In genomic region chr3:128584412-128585020, GRCh38 we compare ENCODE assay signal across 8 cellular contexts.
A peak's percentile ranks its signal among the peaks of the same experiment; 100 is the strongest.
DNase-seq lines count a peak whose midpoint lies in the region; TF ChIP-seq lines count a peak whose summit lies in the region.

No MANE protein-coding gene starts in this region.

- H3K27ac ChIP-seq in SK-N-SH (ENCODE audit: low read depth in 2 of 2, low read length in 1 of 2), result peak overlapping the region in 1 of 2 experiments; percentile 43; a peak in 2 of 4 replicates

- H3K36me3 ChIP-seq in SK-N-SH (replicated peaks in 1 of 2; ENCODE audit: control insufficient read depth in 1 of 2, insufficient read depth in 2 of 2, low read length in 1 of 2), result no peaks in the 10 kb centered on the region

- TF ChIP-seq EP300 in SK-N-SH (IDR thresholded peaks at IDR 0.05; ENCODE audit: borderline replicate concordance in 1 of 2, low read depth in 1 of 2, low read length in 1 of 2), result no peak; a peak in 1 of 4 replicates

- no peak overlapping the region for H3K9ac ChIP-seq in SK-N-SH

- H3K4me3 ChIP-seq in SK-N-SH (ENCODE audit: low read depth in 2 of 2, low read length in 1 of 2), result no peak overlapping the region

- TF ChIP-seq CTCF in SK-N-SH (IDR thresholded peaks at IDR 0.05), result peak; percentile 82

- POLR2A ChIA-PET in SK-N-SH (lab: Yijun Ruan, JAX), result interaction anchor here (0.7 to 1.4 kb wide), 6 partner anchors 89 to 175 kb away, joined by 3 to 9 read pairs (median 4); partner anchors contain the start of gene GATA2

- WGBS in SK-N-SH (ENCODE audit: low lambda C conversion rate), result 46% methylated on average over 5 of the region's 13 CpGs

- no peaks in the 10 kb centered on the region for H3K79me2 ChIP-seq in SK-N-SH (ENCODE audit: insufficient read depth)

- H3K4me2 ChIP-seq in SK-N-SH, result no peak overlapping the region

- TF ChIP-seq RAD21 in SK-N-SH (IDR thresholded peaks at IDR 0.05; ENCODE audit: low read length), result peak; percentile 99

- H3F3A ChIP-seq in SK-N-SH (replicated peaks; ENCODE audit: insufficient read depth), result no peaks in the 10 kb centered on the region

- no peaks in the 10 kb centered on the region for H3K9me2 ChIP-seq in SK-N-SH

- CTCF ChIA-PET in SK-N-SH (lab: Yijun Ruan, JAX), result interaction anchor here (0.5 to 4.0 kb wide), 66 partner anchors 9 to 528 kb away, joined by 3 to 38 read pairs (median 4); partner anchors contain the start of gene GATA2

- H2AFZ ChIP-seq in SK-N-SH (ENCODE audit: low read depth), result no peak overlapping the region

- H3K9me3 ChIP-seq in SK-N-SH, result no peaks in the 10 kb centered on the region

- H4K20me1 ChIP-seq in SK-N-SH (ENCODE audit: insufficient read depth), result no peaks in the 10 kb centered on the region

- peaks cover 0 to 10% of the 10 kb centered on the region in 2 experiments; a peak in 1 of 4 replicates for H3K4me1 ChIP-seq in SK-N-SH (ENCODE audit: control insufficient read depth in 1 of 2, insufficient read depth in 2 of 2, low read depth in 1 of 2, low read length in 1 of 2)

- H3K27me3 ChIP-seq in SK-N-SH (ENCODE audit: insufficient read depth), result no peaks in the 10 kb centered on the region

- peak; percentile 21 for DNase-seq in activated T-cell treated with anti-CD3 and anti-CD28 coated beads for 24 hours (ENCODE audit: low read depth)
- no peak for DNase-seq in activated T-cell treated with anti-CD3 and anti-CD28 coated beads for 4 hours
- DNase-seq in NCI-H1105 treated with DMSO at 0.1 percent for 48 hours (lab: John Stamatoyannopoulos, UW), result peak; percentile 88
- peak; percentile 94 for DNase-seq in SK-N-SH
- peak; percentile 78 for DNase-seq in cerebellar cortex (ENCODE audit: low spot score)
- peak; percentile 92 for DNase-seq in left kidney (ENCODE audit: low read depth, low spot score)
- DNase-seq in stimulated activated CD4-positive, alpha-beta T cell treated with anti-CD3 and anti-CD28 coated beads, Interleukin-2, amount 100 ng/mL, for 48 hours, result peak; percentile 43 to 51
- DNase-seq in activated effector memory CD4-positive, alpha-beta T cell treated with anti-CD3 and anti-CD28 coated beads, Interleukin-2, amount 50 U/mL, for 16 hours, result no peak

TF ChIP-seq in SK-N-SH, 30 proteins besides CTCF, POLR2A, EP300 and RAD21:
- TF ChIP-seq, protein P1, sequence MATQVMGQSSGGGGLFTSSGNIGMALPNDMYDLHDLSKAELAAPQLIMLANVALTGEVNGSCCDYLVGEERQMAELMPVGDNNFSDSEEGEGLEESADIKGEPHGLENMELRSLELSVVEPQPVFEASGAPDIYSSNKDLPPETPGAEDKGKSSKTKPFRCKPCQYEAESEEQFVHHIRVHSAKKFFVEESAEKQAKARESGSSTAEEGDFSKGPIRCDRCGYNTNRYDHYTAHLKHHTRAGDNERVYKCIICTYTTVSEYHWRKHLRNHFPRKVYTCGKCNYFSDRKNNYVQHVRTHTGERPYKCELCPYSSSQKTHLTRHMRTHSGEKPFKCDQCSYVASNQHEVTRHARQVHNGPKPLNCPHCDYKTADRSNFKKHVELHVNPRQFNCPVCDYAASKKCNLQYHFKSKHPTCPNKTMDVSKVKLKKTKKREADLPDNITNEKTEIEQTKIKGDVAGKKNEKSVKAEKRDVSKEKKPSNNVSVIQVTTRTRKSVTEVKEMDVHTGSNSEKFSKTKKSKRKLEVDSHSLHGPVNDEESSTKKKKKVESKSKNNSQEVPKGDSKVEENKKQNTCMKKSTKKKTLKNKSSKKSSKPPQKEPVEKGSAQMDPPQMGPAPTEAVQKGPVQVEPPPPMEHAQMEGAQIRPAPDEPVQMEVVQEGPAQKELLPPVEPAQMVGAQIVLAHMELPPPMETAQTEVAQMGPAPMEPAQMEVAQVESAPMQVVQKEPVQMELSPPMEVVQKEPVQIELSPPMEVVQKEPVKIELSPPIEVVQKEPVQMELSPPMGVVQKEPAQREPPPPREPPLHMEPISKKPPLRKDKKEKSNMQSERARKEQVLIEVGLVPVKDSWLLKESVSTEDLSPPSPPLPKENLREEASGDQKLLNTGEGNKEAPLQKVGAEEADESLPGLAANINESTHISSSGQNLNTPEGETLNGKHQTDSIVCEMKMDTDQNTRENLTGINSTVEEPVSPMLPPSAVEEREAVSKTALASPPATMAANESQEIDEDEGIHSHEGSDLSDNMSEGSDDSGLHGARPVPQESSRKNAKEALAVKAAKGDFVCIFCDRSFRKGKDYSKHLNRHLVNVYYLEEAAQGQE (IDR thresholded peaks at IDR 0.05; ENCODE audit: low read depth, low read length), result no peak
- TF ChIP-seq USF2 (IDR thresholded peaks at IDR 0.05; ENCODE audit: borderline replicate concordance, low read depth, low read length) (0 out of 2 replicates have a peak, but pooled peaks have one; percentile 30), SIN3A (IDR thresholded peaks at IDR 0.05; ENCODE audit: borderline replicate concordance, low read depth, low read length) (no peak), SMC3 (IDR thresholded peaks at IDR 0.05; ENCODE audit: low read depth, low read length) (peak; percentile 91), JUND (IDR thresholded peaks at IDR 0.05) (no peak), CHD2 (IDR thresholded peaks at IDR 0.05; ENCODE audit: low read length, partially characterized antibody) (no peak), EZH2phosphoT487 (IDR thresholded peaks at IDR 0.05; ENCODE audit: borderline replicate concordance, low read depth) (no peak), USF1 (IDR thresholded peaks at IDR 0.05; ENCODE audit: borderline replicate concordance, low read depth) (peak; percentile 60; the same call in 1 of the 2 replicates), FOSL2 (IDR thresholded peaks at IDR 0.05; ENCODE audit: borderline replicate concordance, low read depth) (no peak), NFIC (IDR thresholded peaks at IDR 0.05; ENCODE audit: borderline replicate concordance) (no peak; the same call in 1 of the 2 replicates), MXI1 (IDR thresholded peaks at IDR 0.05; ENCODE audit: low read depth, low read length) (peak; percentile 97)
- TF ChIP-seq, protein P2, sequence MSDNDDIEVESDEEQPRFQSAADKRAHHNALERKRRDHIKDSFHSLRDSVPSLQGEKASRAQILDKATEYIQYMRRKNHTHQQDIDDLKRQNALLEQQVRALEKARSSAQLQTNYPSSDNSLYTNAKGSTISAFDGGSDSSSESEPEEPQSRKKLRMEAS (IDR thresholded peaks at IDR 0.05; ENCODE audit: low read depth), result peak; percentile 87
- TF ChIP-seq, protein P3, sequence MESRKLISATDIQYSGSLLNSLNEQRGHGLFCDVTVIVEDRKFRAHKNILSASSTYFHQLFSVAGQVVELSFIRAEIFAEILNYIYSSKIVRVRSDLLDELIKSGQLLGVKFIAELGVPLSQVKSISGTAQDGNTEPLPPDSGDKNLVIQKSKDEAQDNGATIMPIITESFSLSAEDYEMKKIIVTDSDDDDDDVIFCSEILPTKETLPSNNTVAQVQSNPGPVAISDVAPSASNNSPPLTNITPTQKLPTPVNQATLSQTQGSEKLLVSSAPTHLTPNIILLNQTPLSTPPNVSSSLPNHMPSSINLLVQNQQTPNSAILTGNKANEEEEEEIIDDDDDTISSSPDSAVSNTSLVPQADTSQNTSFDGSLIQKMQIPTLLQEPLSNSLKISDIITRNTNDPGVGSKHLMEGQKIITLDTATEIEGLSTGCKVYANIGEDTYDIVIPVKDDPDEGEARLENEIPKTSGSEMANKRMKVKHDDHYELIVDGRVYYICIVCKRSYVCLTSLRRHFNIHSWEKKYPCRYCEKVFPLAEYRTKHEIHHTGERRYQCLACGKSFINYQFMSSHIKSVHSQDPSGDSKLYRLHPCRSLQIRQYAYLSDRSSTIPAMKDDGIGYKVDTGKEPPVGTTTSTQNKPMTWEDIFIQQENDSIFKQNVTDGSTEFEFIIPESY (IDR thresholded peaks at IDR 0.05; ENCODE audit: borderline replicate concordance, low read depth), result no peak
TF ChIP-seq in SK-N-SH: peak in this region for 5.

Comparison
In these comparisons a context has a peak if more than half of its experiments do, and no peak if none do; other contexts are left out.
1. DNase-seq: peak in activated T-cell treated with anti-CD3 and anti-CD28 coated beads for 24 hours (single experiment), NCI-H1105 treated with DMSO at 0.1 percent for 48 hours (single experiment), SK-N-SH (single experiment), cerebellar cortex (single experiment), left kidney (single experiment) and stimulated activated CD4-positive, alpha-beta T cell treated with anti-CD3 and anti-CD28 coated beads, Interleukin-2, amount 100 ng/mL, for 48 hours (2 of 2); none in activated T-cell treated with anti-CD3 and anti-CD28 coated beads for 4 hours (single experiment) and activated effector memory CD4-positive, alpha-beta T cell treated with anti-CD3 and anti-CD28 coated beads, Interleukin-2, amount 50 U/mL, for 16 hours (single experiment).